In genomic region chr19:11504502-11505031, GRCh38 we compare ENCODE assay signal across 8 cellular contexts. TPM values are rescaled to one million over a fixed set of nuclear protein-coding genes. Genes with fewer than 3 reads are reported as not detected.
DNase-seq lines count a peak whose midpoint lies in the region; ATAC-seq and TF ChIP-seq lines count a peak whose summit lies in the region.

No MANE protein-coding gene starts in this region.

- in situ Hi-C loops in gastrocnemius medialis (cut with MboI; ENCODE audit: low sequenced_read_pairs in 4 of 4), result no loop called here

- no peak for TF ChIP-seq POLR2A in gastrocnemius medialis (IDR thresholded peaks at IDR 0.05)

- intact Hi-C loops in gastrocnemius medialis (cut with DNase I; ENCODE audit: low total_unique reads), result loop anchor here (1.0 to 10.0 kb wide), 3 partner anchors 25 to 130 kb away; partner anchors contain the start of genes ECSIT, ODAD3, PRKCSH and SWSAP1

- no peaks in the 10 kb centered on the region for H3K27me3 Mint-ChIP-seq in T-helper 17 cell

- TF ChIP-seq CTCF in GM12875 (IDR thresholded peaks at IDR 0.05; ENCODE audit: borderline replicate concordance, insufficient read depth, low read depth, low read length) (no peak), gastrocnemius medialis (IDR thresholded peaks at IDR 0.05 in 4 of 5, conservative IDR thresholded peaks at IDR 0.05 in 1 of 5) (no peak)

- no peak for DNase-seq in T-helper 17 cell
- peak; percentile 2 for DNase-seq in fibroblast of peridontal ligament (ENCODE audit: extremely low read depth)
- no peak for DNase-seq in gastrocnemius medialis
- no peak for DNase-seq in AML-193 (lab: John Stamatoyannopoulos, UW)
- DNase-seq in glomerular visceral epithelial cell (ENCODE audit: extremely low spot score), result no peak
- no peak for DNase-seq in NCI-H524 (lab: John Stamatoyannopoulos, UW)

- H3K9me3 ChIP-seq in T-helper 17 cell (ENCODE audit: control insufficient read depth, low read length, poor library complexity, severe bottlenecking) (no peaks in the 10 kb centered on the region), gastrocnemius medialis (no peaks in the 10 kb centered on the region)

- peaks cover 8 to 12% of the 10 kb centered on the region in 2 donors for H3K4me1 ChIP-seq in gastrocnemius medialis

- peak overlapping the region; percentile 93 for H3K4me3 Mint-ChIP-seq in T-helper 17 cell

- H3K27ac ChIP-seq in gastrocnemius medialis, result peak overlapping the region; percentile 83 to 99 (median 97)

- ATAC-seq in T-helper 17 cell (no peak), gastrocnemius medialis (no peak), HG02678 (IDR thresholded peaks at IDR 0.05; ENCODE audit: unreplicated experiment) (no peak)

- H3K4me3 ChIP-seq in GM12875 (ENCODE audit: low read depth, low read length) (peak overlapping the region; percentile 86), gastrocnemius medialis (peak overlapping the region; percentile 70 to 99 (median 88))

- H3K36me3 ChIP-seq in gastrocnemius medialis, result peaks cover 0 to 4% of the 10 kb centered on the region in 2 donors

- H3K4me1 Mint-ChIP-seq in T-helper 17 cell, result peaks cover 25% of the 10 kb centered on the region

- H3K27me3 ChIP-seq in gastrocnemius medialis, result no peaks in the 10 kb centered on the region

- H3K36me3 Mint-ChIP-seq in T-helper 17 cell (ENCODE audit: low read depth), result peaks cover 5% of the 10 kb centered on the region

- peak overlapping the region; percentile 93 for H3K27ac Mint-ChIP-seq in T-helper 17 cell

RNA-seq across cellular contexts. Expression of gene ZNF653, which starts 1.1 kb away (rescaled TPM):
- total RNA-seq in T-helper 17 cell (10 to 100 TPM; 15.3 to 15.6 TPM), gastrocnemius medialis (10 to 100 TPM in 2 of 4 donors, 1 to 10 TPM in 2; 5.6 to 25.8 (median 10.1) TPM)

RNA-seq across cellular contexts. Expression of gene ELAVL3, which starts 23.7 kb away (rescaled TPM):
- total RNA-seq in T-helper 17 cell (under 1 TPM in 1 of 2 donors, not detected in 1; 0.26 TPM), gastrocnemius medialis (not detected)

RNA-seq across cellular contexts. Expression of gene ECSIT, which starts 24.4 kb away (rescaled TPM):
- 10 to 100 TPM; 22.6 to 23.9 TPM for total RNA-seq in T-helper 17 cell
- 100 to 1,000 TPM in 3 of 4 donors, 10 to 100 TPM in 1; 82.9 to 199 (median 129) TPM for total RNA-seq in gastrocnemius medialis

RNA-seq across cellular contexts. Expression of gene CNN1, which starts 34.1 kb away (rescaled TPM):
- total RNA-seq in T-helper 17 cell (1 to 10 TPM in 1 of 2 donors, not detected in 1; 2.6 TPM), gastrocnemius medialis (1 to 10 TPM in 3 of 4 donors, under 1 TPM in 1; 0.92 to 6.7 (median 3.9) TPM)

RNA-seq across cellular contexts. Expression of gene ELOF1, which starts 54.5 kb away (rescaled TPM):
- total RNA-seq in T-helper 17 cell (10 to 100 TPM; 33.9 to 40.6 TPM), gastrocnemius medialis (10 to 100 TPM; 21.5 to 37.5 (median 27.2) TPM)
